11 cellular contexts compared by ENCODE assay signal in the genomic region with DNA sequence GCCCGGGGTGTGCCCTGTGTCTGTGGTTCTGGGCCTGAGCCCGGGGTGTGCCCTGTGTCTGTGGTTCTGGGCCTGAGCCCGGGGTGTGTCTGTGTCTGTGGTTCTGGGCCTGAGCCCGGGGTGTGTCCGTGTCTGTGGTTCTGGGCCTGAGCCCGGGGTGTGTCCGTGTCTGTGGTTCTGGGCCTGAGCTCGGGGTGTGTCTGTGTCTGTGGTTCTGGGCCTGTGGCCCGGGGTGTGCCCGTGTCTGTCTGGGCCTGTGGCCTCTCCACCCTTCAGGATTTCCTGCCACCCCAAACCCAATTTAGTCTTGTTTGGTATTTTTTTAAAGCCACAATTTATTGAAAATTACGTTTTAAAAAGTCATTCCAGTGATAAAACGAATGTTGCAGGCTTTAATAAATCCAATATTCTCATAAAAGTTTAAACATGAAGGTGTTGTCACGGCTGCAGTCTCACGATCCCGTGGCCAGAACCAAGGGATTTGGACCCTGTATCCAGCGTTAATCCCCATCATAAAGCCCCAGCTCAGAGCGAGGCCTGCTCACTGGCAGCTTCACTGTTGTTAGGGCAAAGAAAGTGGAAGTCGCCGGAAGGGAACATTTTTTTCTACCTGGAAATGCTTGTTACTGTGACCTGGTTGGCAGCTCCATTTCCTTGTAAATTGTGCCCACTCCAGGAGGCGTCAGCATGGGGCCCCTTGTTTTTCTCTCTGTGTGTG.
DNase-seq lines count a peak whose midpoint lies in the region; ATAC-seq and TF ChIP-seq lines count a peak whose summit lies in the region.
"Had no signal": no experiment of that assay in that cellular context is flagged by ENCODE, and none has a peak within 500 bp of the region (broad histone marks: within the 10 kb centered on the region; RNA-seq: fewer than 3 reads in every experiment).

No MANE protein-coding gene starts in this region.

- H3K4me1 Mint-ChIP-seq in activated T-cell treated with anti-CD3 and anti-CD28 coated beads, Interleukin-2, amount 50 U/mL, for 24 hours (ENCODE audit: low read depth): peaks cover 57% of the 10 kb centered on the region
- peaks cover 44% of the 10 kb centered on the region for H3K4me1 Mint-ChIP-seq in activated naive CD8-positive, alpha-beta T cell (ENCODE audit: low read depth)
- peaks cover 28% of the 10 kb centered on the region for H3K4me1 Mint-ChIP-seq in memory B cell
- peaks cover 46% of the 10 kb centered on the region for H3K4me1 Mint-ChIP-seq in stimulated activated naive CD8-positive, alpha-beta T cell treated with anti-CD3 and anti-CD28 coated beads, Interleukin-15, amount 100 ng/mL, for 72 hours

- no peak for TF ChIP-seq CTCF in Peyer's patch (IDR thresholded peaks at IDR 0.05)

- H3K4me3 ChIP-seq in Peyer's patch: no peak overlapping the region
- H3K4me3 ChIP-seq: mucosa of descending colon had no signal

- H3K27me3 ChIP-seq in Peyer's patch: no peaks in the 10 kb centered on the region

- no peaks in the 10 kb centered on the region for H3K27me3 Mint-ChIP-seq in activated T-cell treated with anti-CD3 and anti-CD28 coated beads, Interleukin-2, amount 50 U/mL, for 24 hours
- no peaks in the 10 kb centered on the region for H3K27me3 Mint-ChIP-seq in activated naive CD8-positive, alpha-beta T cell
- no peaks in the 10 kb centered on the region for H3K27me3 Mint-ChIP-seq in memory B cell
- no peaks in the 10 kb centered on the region for H3K27me3 Mint-ChIP-seq in stimulated activated naive CD8-positive, alpha-beta T cell treated with anti-CD3 and anti-CD28 coated beads, Interleukin-15, amount 100 ng/mL, for 72 hours

- H3K9me3 Mint-ChIP-seq in activated T-cell treated with anti-CD3 and anti-CD28 coated beads, Interleukin-2, amount 50 U/mL, for 24 hours: peaks cover 16% of the 10 kb centered on the region
- H3K9me3 Mint-ChIP-seq in activated naive CD8-positive, alpha-beta T cell (ENCODE audit: low read depth): peaks cover 8% of the 10 kb centered on the region
- H3K9me3 Mint-ChIP-seq in memory B cell: peaks cover 3% of the 10 kb centered on the region
- peaks cover 11 to 21% of the 10 kb centered on the region in 2 donors for H3K9me3 Mint-ChIP-seq in stimulated activated naive CD8-positive, alpha-beta T cell treated with anti-CD3 and anti-CD28 coated beads, Interleukin-15, amount 100 ng/mL, for 72 hours

- DNase-seq in activated T-cell treated with anti-CD3 and anti-CD28 coated beads, Interleukin-2, amount 50 U/mL, for 24 hours: no peak
- no peak for DNase-seq in activated T-cell treated with anti-CD3 and anti-CD28 coated beads, Interleukin-2, amount 50 U/mL, for 48 hours
- no peak for DNase-seq in memory B cell (ENCODE audit: low spot score in 2 of 2)
- DNase-seq in stimulated activated naive CD8-positive, alpha-beta T cell treated with anti-CD3 and anti-CD28 coated beads, Interleukin-15, amount 100 ng/mL, for 72 hours: no peak
- DNase-seq in Peyer's patch: no peak
- no peak for DNase-seq in D341Med (ENCODE audit: low spot score)
- DNase-seq: activated CD8-positive, alpha-beta memory T cell treated with anti-CD3 and anti-CD28 coated beads, Interleukin-2, amount 50 U/mL, for 48 hours; mucosa of descending colon; NCI-H187 had no signal

- ATAC-seq in memory B cell (ENCODE audit: low read depth) (no peak), HG03135 (IDR thresholded peaks at IDR 0.05; ENCODE audit: unreplicated experiment) (no peak)
- no peak for ATAC-seq in stimulated activated naive CD8-positive, alpha-beta T cell treated with anti-CD3 and anti-CD28 coated beads, Interleukin-15, amount 100 ng/mL, for 72 hours
- ATAC-seq: mucosa of descending colon had no signal

- peak overlapping the region; percentile 91 for H3K27ac Mint-ChIP-seq in activated T-cell treated with anti-CD3 and anti-CD28 coated beads, Interleukin-2, amount 50 U/mL, for 24 hours
- peak overlapping the region; percentile 84 for H3K27ac Mint-ChIP-seq in activated naive CD8-positive, alpha-beta T cell
- H3K27ac Mint-ChIP-seq in memory B cell: peak overlapping the region; percentile 94
- peak overlapping the region; percentile 93 to 94 for H3K27ac Mint-ChIP-seq in stimulated activated naive CD8-positive, alpha-beta T cell treated with anti-CD3 and anti-CD28 coated beads, Interleukin-15, amount 100 ng/mL, for 72 hours

- peak overlapping the region; percentile 29 for H3K4me3 Mint-ChIP-seq in activated T-cell treated with anti-CD3 and anti-CD28 coated beads, Interleukin-2, amount 50 U/mL, for 24 hours
- peak overlapping the region; percentile 51 for H3K4me3 Mint-ChIP-seq in activated naive CD8-positive, alpha-beta T cell
- no peak overlapping the region for H3K4me3 Mint-ChIP-seq in memory B cell
- peak overlapping the region; percentile 54 to 71 for H3K4me3 Mint-ChIP-seq in stimulated activated naive CD8-positive, alpha-beta T cell treated with anti-CD3 and anti-CD28 coated beads, Interleukin-15, amount 100 ng/mL, for 72 hours

- TF ChIP-seq POLR2A in Peyer's patch (IDR thresholded peaks at IDR 0.05): no peak

- peaks cover 0 to 9% (median 3%) of the 10 kb centered on the region in 4 donors for H3K4me1 ChIP-seq in Peyer's patch

- H3K36me3 Mint-ChIP-seq in activated T-cell treated with anti-CD3 and anti-CD28 coated beads, Interleukin-2, amount 50 U/mL, for 24 hours (ENCODE audit: low read depth): peaks cover 80% of the 10 kb centered on the region
- peaks cover 26% of the 10 kb centered on the region for H3K36me3 Mint-ChIP-seq in activated naive CD8-positive, alpha-beta T cell
- H3K36me3 Mint-ChIP-seq in memory B cell: peaks cover 42% of the 10 kb centered on the region

- peak overlapping the region in 1 of 4 donors; percentile 60 for H3K27ac ChIP-seq in Peyer's patch

- peaks cover 0 to 34% (median 0%) of the 10 kb centered on the region in 3 donors for H3K36me3 ChIP-seq in Peyer's patch

- no peaks in the 10 kb centered on the region for H3K9me3 ChIP-seq in Peyer's patch
- H3K9me3 ChIP-seq: mucosa of descending colon had no signal
